ENCODE assay signal across 1 cellular context in genomic region chr12:122740351-122740750, GRCh38.
A peak's percentile ranks its signal among the peaks of the same experiment; 100 is the strongest.
TF ChIP-seq lines count a peak whose summit lies in the region.

No MANE protein-coding gene starts in this region.

TF ChIP-seq in HepG2, 621 proteins besides CTCF, POLR2A, EP300 and RAD21:
- TF ChIP-seq HOXA3 (CRISPR knock-in tag; IDR thresholded peaks at IDR 0.05) (no peak), ZNF644 (CRISPR knock-in tag; IDR thresholded peaks at IDR 0.05; ENCODE audit: low read depth) (peak; percentile 51; the same call in 1 of the 2 replicates), CEBPB (IDR thresholded peaks at IDR 0.05; ENCODE audit: borderline replicate concordance, low read depth, low read length) (peak; percentile 81), CREB1 (IDR thresholded peaks at IDR 0.05) (0 out of 2 replicates have a peak, but pooled peaks have one; percentile 8), CREB1 (CRISPR knock-in tag; IDR thresholded peaks at IDR 0.05) (no peak), CENPX (CRISPR knock-in tag; IDR thresholded peaks at IDR 0.05) (no peak), ATF7 (IDR thresholded peaks at IDR 0.05) (peak; percentile 24; the same call in 1 of the 2 replicates), ATF7 (CRISPR knock-in tag; IDR thresholded peaks at IDR 0.05) (no peak)
